Comparison of ENCODE assay signal across 8 cellular contexts in genomic region chr4:67746797-67747495, GRCh38. TPM values are rescaled to one million over a fixed set of nuclear protein-coding genes. Genes with fewer than 3 reads are reported as not detected.
DNase-seq lines count a peak whose midpoint lies in the region; ATAC-seq and TF ChIP-seq lines count a peak whose summit lies in the region.

No MANE protein-coding gene starts in this region.

- DNase-seq in heart right ventricle = no peak
- no peak for DNase-seq in Right ventricle myocardium superior
- DNase-seq in RPMI8226 = peak; percentile 39
- DNase-seq in fibroblast of pulmonary artery (ENCODE audit: low read depth) = peak; percentile 56
- no peak for DNase-seq in gastrocnemius medialis
- no peak for DNase-seq in anterior cingulate cortex (lab: John Stamatoyannopoulos, UW)

- intact Hi-C loops in heart right ventricle (cut with DNase I) (loop anchor here in 3 of 10 donors (10.0 kb wide), 1 partner anchor 428 kb away; no protein-coding TSS in a partner anchor), Right ventricle myocardium superior (cut with DNase I) (no loop called here), gastrocnemius medialis (cut with DNase I; ENCODE audit: low total_unique reads) (loop anchor here (5.0 kb wide), 1 partner anchor 430 kb away; no protein-coding TSS in a partner anchor)

- no peaks in the 10 kb centered on the region for H3K36me3 ChIP-seq in heart right ventricle
- no peaks in the 10 kb centered on the region for H3K36me3 ChIP-seq in gastrocnemius medialis

- ATAC-seq in heart right ventricle (no peak), Right ventricle myocardium superior (ENCODE audit: poor library complexity) (no peak), HG02852 (IDR thresholded peaks at IDR 0.05; ENCODE audit: unreplicated experiment) (peak; percentile 70), gastrocnemius medialis (no peak), GM21528 (IDR thresholded peaks at IDR 0.05; ENCODE audit: low FRiP score, unreplicated experiment) (no peak)

- H3K27me3 ChIP-seq in heart right ventricle (no peaks in the 10 kb centered on the region), gastrocnemius medialis (no peaks in the 10 kb centered on the region)

- TF ChIP-seq POLR2A in gastrocnemius medialis (IDR thresholded peaks at IDR 0.05) = no peak

- H3K4me3 ChIP-seq in heart right ventricle (no peak overlapping the region), fibroblast of pulmonary artery (replicated peaks; ENCODE audit: low read depth, low read length) (no peak overlapping the region), gastrocnemius medialis (no peak overlapping the region)

- H3K4me1 ChIP-seq in heart right ventricle = peaks cover 0 to 3% (median 0%) of the 10 kb centered on the region in 9 donors
- H3K4me1 ChIP-seq in gastrocnemius medialis = no peaks in the 10 kb centered on the region

- H3K27ac ChIP-seq in heart right ventricle (no peak overlapping the region), gastrocnemius medialis (no peak overlapping the region)

- in situ Hi-C loops in gastrocnemius medialis (cut with MboI; ENCODE audit: low sequenced_read_pairs in 4 of 4) = no loop called here

- TF ChIP-seq CTCF in heart right ventricle (IDR thresholded peaks at IDR 0.05) (peak; percentile 26 to 76 (median 70)), fibroblast of pulmonary artery (IDR thresholded peaks at IDR 0.05; ENCODE audit: low read length, missing control alignments) (peak; percentile 55), gastrocnemius medialis (IDR thresholded peaks at IDR 0.05 in 4 of 5, conservative IDR thresholded peaks at IDR 0.05 in 1 of 5) (peak in 4 of 5 experiments; percentile 22 to 65 (median 40))

- 60 to 61% methylated on average over 5 of the region's 5 CpGs for WGBS in heart right ventricle, 2 donors

- H3K9me3 ChIP-seq in heart right ventricle (no peaks in the 10 kb centered on the region), gastrocnemius medialis (no peaks in the 10 kb centered on the region)

RNA-seq across cellular contexts. Expression of gene GNRHR, which starts 7.2 kb away (rescaled TPM):
- total RNA-seq in heart right ventricle (not detected), Right ventricle myocardium superior (not detected), gastrocnemius medialis (not detected)
- polyA plus RNA-seq in heart right ventricle = not detected

RNA-seq across cellular contexts. Expression of gene UBA6, which starts 46.0 kb away (rescaled TPM):
- total RNA-seq in heart right ventricle = 10 to 100 TPM; 12.9 to 35.7 (median 19.5) TPM
- 1 to 10 TPM; 2.6 to 5.9 TPM for polyA plus RNA-seq in heart right ventricle
- 20.5 TPM for total RNA-seq in Right ventricle myocardium superior
- 100 to 1,000 TPM in 1 of 4 donors, 10 to 100 TPM in 3; 38.9 to 103 (median 46.3) TPM for total RNA-seq in gastrocnemius medialis

Comparison
In these comparisons a context has a peak if more than half of its experiments do, and no peak if none do; other contexts are left out.
1. DNase-seq: peak in RPMI8226 (single experiment) and fibroblast of pulmonary artery (single experiment); none in heart right ventricle (0 of 2), Right ventricle myocardium superior (single experiment), gastrocnemius medialis (0 of 2) and anterior cingulate cortex (0 of 58).
2. Peak in every context shown above with its lines, with median percentiles within 50 percentile points of each other: CTCF ChIP-seq.